In the genomic region with DNA sequence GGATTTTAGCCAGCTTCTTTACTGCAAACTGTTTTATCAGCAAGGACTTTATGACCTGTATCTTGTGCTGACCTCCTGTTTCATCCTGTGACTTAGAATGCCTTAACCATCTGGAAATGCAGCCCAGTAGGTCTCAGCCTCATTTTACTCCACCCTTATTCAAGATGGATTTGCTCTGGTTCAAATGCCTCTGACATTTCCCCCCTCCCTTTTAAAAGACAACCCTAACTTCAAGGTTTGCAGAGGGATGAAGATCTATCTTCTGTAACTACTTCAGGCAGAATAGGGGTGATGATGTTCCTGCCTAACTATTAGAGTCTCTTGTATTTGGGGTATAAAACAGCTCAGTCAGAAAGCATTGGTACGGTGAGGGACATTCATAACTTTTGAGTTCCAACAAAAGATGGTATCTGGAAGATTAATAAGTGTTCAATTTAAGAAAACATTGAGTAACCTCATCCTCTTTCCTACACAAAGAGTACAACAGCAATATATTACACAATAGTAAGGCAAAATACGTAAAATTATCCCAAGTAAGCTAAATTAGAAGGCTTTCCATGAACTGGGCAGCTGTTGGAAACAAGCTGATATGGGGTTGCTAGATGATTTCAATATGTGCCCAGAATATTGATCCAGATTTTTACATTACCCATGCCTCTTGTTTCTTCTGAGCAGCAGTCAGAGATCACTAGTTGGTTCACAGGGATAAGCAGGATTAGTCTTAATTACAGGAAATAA, we compare ENCODE assay signal across 3 cellular contexts.
TF ChIP-seq lines count a peak whose summit lies in the region.

No MANE protein-coding gene starts in this region.

TF ChIP-seq in A549, 52 proteins besides CTCF, POLR2A, EP300 and RAD21 (continues in another document):
- TF ChIP-seq ZFP36 (IDR thresholded peaks at IDR 0.05; ENCODE audit: borderline replicate concordance, partially characterized antibody) (no peak), HMGXB4 (CRISPR knock-in tag; IDR thresholded peaks at IDR 0.05; ENCODE audit: borderline replicate concordance) (no peak), MAX (IDR thresholded peaks at IDR 0.05) (no peak), CHD2 (IDR thresholded peaks at IDR 0.05; ENCODE audit: low read length, partially characterized antibody) (no peak), PBX3 (IDR thresholded peaks at IDR 0.05) (no peak), RFX5 (IDR thresholded peaks at IDR 0.05) (no peak), FOSL2 (IDR thresholded peaks at IDR 0.05) (no peak), FOSL2 (CRISPR knock-in tag; IDR thresholded peaks at IDR 0.05) (no peak), SMC3 (IDR thresholded peaks at IDR 0.05) (no peak)
- TF ChIP-seq, protein P1, sequence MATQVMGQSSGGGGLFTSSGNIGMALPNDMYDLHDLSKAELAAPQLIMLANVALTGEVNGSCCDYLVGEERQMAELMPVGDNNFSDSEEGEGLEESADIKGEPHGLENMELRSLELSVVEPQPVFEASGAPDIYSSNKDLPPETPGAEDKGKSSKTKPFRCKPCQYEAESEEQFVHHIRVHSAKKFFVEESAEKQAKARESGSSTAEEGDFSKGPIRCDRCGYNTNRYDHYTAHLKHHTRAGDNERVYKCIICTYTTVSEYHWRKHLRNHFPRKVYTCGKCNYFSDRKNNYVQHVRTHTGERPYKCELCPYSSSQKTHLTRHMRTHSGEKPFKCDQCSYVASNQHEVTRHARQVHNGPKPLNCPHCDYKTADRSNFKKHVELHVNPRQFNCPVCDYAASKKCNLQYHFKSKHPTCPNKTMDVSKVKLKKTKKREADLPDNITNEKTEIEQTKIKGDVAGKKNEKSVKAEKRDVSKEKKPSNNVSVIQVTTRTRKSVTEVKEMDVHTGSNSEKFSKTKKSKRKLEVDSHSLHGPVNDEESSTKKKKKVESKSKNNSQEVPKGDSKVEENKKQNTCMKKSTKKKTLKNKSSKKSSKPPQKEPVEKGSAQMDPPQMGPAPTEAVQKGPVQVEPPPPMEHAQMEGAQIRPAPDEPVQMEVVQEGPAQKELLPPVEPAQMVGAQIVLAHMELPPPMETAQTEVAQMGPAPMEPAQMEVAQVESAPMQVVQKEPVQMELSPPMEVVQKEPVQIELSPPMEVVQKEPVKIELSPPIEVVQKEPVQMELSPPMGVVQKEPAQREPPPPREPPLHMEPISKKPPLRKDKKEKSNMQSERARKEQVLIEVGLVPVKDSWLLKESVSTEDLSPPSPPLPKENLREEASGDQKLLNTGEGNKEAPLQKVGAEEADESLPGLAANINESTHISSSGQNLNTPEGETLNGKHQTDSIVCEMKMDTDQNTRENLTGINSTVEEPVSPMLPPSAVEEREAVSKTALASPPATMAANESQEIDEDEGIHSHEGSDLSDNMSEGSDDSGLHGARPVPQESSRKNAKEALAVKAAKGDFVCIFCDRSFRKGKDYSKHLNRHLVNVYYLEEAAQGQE (IDR thresholded peaks at IDR 0.05): no peak

TF ChIP-seq in HEK293, 187 proteins besides CTCF, POLR2A, EP300 and RAD21 (continued from another document):
- TF ChIP-seq GLI4 (tag by site-specific recombination; IDR thresholded peaks at IDR 0.05) (no peak), ZNF24 (tag by site-specific recombination; IDR thresholded peaks at IDR 0.05) (no peak), ZNF629 (tag by site-specific recombination; IDR thresholded peaks at IDR 0.05) (no peak)

TF ChIP-seq in K562, 482 proteins besides CTCF, POLR2A, EP300 and RAD21 (continued from another document):
- TF ChIP-seq GTF2A2 (tag; IDR thresholded peaks at IDR 0.05) (0 out of 2 replicates have a peak, but pooled peaks have one; percentile 30), CBFA2T2 (conservative IDR thresholded peaks at IDR 0.05) (no peak), ZBTB2 (IDR thresholded peaks at IDR 0.05) (no peak), ZNF699 (CRISPR knock-in tag; IDR thresholded peaks at IDR 0.05; ENCODE audit: insufficient replicate concordance) (no peak), ETV6 (IDR thresholded peaks at IDR 0.05; ENCODE audit: borderline replicate concordance in 1 of 2, low read depth in 2 of 2, low read length in 1 of 2) (no peak), ETV6 (CRISPR knock-in tag; IDR thresholded peaks at IDR 0.05; ENCODE audit: borderline replicate concordance) (no peak), MEF2D (tag; conservative IDR thresholded peaks at IDR 0.05; ENCODE audit: low read depth) (0 out of 2 replicates have a peak, but pooled peaks have one; percentile 41), CREB3 (tag; conservative IDR thresholded peaks at IDR 0.05; ENCODE audit: low read depth) (peak; percentile 82), CEBPG (CRISPR knock-in tag; IDR thresholded peaks at IDR 0.05) (no peak), CEBPG (tag; conservative IDR thresholded peaks at IDR 0.05 in 1 of 2, IDR thresholded peaks at IDR 0.05 in 1 of 2) (0 out of 4 replicates have a peak, but pooled peaks of 1 of the 2 experiments have one; percentile 35), PHF21A (IDR thresholded peaks at IDR 0.05; ENCODE audit: borderline replicate concordance, low read depth) (no peak), HMG20A (CRISPR knock-in tag; conservative IDR thresholded peaks at IDR 0.05) (no peak), NCOA2 (IDR thresholded peaks at IDR 0.05; ENCODE audit: partially characterized antibody in 2 of 2) (no peak), SIN3B (IDR thresholded peaks at IDR 0.05; ENCODE audit: low read depth) (no peak), MCM7 (IDR thresholded peaks at IDR 0.05) (no peak), POLR2B (IDR thresholded peaks at IDR 0.05; ENCODE audit: low read depth, partially characterized antibody) (no peak), SMAD4 (CRISPR knock-in tag; conservative IDR thresholded peaks at IDR 0.05) (peak; percentile 18; the same call in 1 of the 2 replicates), GTF2B (IDR thresholded peaks at IDR 0.05; ENCODE audit: extremely low read depth, insufficient read length) (no peak), C11orf30 (IDR thresholded peaks at IDR 0.05; ENCODE audit: low read depth) (no peak), CEBPB (tag; IDR thresholded peaks at IDR 0.05) (peak; percentile 74), PTTG1 (tag; IDR thresholded peaks at IDR 0.05; ENCODE audit: low read depth) (peak; percentile 62; the same call in 1 of the 2 replicates), FOXP1 (CRISPR knock-in tag; IDR thresholded peaks at IDR 0.05) (no peak), ADNP (tag; IDR thresholded peaks at IDR 0.05) (no peak), KDM1A (IDR thresholded peaks at IDR 0.05) (no peak), ZNF41 (CRISPR knock-in tag; conservative IDR thresholded peaks at IDR 0.05) (peak; percentile 59; the same call in 1 of the 2 replicates), CHD4 (IDR thresholded peaks at IDR 0.05; ENCODE audit: insufficient read depth, insufficient replicate concordance, low read depth, low read length, poor library complexity, severe bottlenecking) (no peak), TFAP4 (CRISPR knock-in tag; IDR thresholded peaks at IDR 0.05; ENCODE audit: borderline replicate concordance) (no peak), SIRT6 (IDR thresholded peaks at IDR 0.05; ENCODE audit: low read depth, low read length) (no peak), ZNF175 (CRISPR knock-in tag; IDR thresholded peaks at IDR 0.05; ENCODE audit: low read depth) (no peak), NR1H2 (CRISPR knock-in tag; IDR thresholded peaks at IDR 0.05) (no peak), MAX (CRISPR knock-in tag; IDR thresholded peaks at IDR 0.05) (no peak), BHLHE40 (IDR thresholded peaks at IDR 0.05; ENCODE audit: low read length) (no peak), POU5F1 (IDR thresholded peaks at IDR 0.05; ENCODE audit: borderline replicate concordance, low read depth, low read length, partially characterized antibody) (no peak), TCF7L2 (IDR thresholded peaks at IDR 0.05; ENCODE audit: low read depth, low read length) (no peak), ZNF586 (CRISPR knock-in tag; conservative IDR thresholded peaks at IDR 0.05) (no peak), CAMTA2 (CRISPR knock-in tag; conservative IDR thresholded peaks at IDR 0.05) (no peak), PHF8 (IDR thresholded peaks at IDR 0.05; ENCODE audit: borderline replicate concordance, low read length) (no peak), PPARD (CRISPR knock-in tag; IDR thresholded peaks at IDR 0.05) (no peak), ZFX (CRISPR knock-in tag; IDR thresholded peaks at IDR 0.05) (no peak), MAFK (IDR thresholded peaks at IDR 0.05; ENCODE audit: low read length) (no peak), ZNF644 (tag; IDR thresholded peaks at IDR 0.05; ENCODE audit: low read depth) (0 out of 2 replicates have a peak, but pooled peaks have one; percentile 17)
- TF ChIP-seq, protein P2, sequence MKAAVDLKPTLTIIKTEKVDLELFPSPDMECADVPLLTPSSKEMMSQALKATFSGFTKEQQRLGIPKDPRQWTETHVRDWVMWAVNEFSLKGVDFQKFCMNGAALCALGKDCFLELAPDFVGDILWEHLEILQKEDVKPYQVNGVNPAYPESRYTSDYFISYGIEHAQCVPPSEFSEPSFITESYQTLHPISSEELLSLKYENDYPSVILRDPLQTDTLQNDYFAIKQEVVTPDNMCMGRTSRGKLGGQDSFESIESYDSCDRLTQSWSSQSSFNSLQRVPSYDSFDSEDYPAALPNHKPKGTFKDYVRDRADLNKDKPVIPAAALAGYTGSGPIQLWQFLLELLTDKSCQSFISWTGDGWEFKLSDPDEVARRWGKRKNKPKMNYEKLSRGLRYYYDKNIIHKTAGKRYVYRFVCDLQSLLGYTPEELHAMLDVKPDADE (conservative IDR thresholded peaks at IDR 0.05; ENCODE audit: control insufficient read depth, low read depth, low read length): no peak
- TF ChIP-seq, protein P3, sequence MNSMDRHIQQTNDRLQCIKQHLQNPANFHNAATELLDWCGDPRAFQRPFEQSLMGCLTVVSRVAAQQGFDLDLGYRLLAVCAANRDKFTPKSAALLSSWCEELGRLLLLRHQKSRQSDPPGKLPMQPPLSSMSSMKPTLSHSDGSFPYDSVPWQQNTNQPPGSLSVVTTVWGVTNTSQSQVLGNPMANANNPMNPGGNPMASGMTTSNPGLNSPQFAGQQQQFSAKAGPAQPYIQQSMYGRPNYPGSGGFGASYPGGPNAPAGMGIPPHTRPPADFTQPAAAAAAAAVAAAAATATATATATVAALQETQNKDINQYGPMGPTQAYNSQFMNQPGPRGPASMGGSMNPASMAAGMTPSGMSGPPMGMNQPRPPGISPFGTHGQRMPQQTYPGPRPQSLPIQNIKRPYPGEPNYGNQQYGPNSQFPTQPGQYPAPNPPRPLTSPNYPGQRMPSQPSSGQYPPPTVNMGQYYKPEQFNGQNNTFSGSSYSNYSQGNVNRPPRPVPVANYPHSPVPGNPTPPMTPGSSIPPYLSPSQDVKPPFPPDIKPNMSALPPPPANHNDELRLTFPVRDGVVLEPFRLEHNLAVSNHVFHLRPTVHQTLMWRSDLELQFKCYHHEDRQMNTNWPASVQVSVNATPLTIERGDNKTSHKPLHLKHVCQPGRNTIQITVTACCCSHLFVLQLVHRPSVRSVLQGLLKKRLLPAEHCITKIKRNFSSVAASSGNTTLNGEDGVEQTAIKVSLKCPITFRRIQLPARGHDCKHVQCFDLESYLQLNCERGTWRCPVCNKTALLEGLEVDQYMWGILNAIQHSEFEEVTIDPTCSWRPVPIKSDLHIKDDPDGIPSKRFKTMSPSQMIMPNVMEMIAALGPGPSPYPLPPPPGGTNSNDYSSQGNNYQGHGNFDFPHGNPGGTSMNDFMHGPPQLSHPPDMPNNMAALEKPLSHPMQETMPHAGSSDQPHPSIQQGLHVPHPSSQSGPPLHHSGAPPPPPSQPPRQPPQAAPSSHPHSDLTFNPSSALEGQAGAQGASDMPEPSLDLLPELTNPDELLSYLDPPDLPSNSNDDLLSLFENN (IDR thresholded peaks at IDR 0.05; ENCODE audit: low read depth in 2 of 2, low read length in 2 of 2): no peak
- TF ChIP-seq, protein P4, sequence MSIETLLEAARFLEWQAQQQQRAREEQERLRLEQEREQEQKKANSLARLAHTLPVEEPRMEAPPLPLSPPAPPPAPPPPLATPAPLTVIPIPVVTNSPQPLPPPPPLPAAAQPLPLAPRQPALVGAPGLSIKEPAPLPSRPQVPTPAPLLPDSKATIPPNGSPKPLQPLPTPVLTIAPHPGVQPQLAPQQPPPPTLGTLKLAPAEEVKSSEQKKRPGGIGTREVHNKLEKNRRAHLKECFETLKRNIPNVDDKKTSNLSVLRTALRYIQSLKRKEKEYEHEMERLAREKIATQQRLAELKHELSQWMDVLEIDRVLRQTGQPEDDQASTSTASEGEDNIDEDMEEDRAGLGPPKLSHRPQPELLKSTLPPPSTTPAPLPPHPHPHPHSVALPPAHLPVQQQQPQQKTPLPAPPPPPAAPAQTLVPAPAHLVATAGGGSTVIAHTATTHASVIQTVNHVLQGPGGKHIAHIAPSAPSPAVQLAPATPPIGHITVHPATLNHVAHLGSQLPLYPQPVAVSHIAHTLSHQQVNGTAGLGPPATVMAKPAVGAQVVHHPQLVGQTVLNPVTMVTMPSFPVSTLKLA (conservative IDR thresholded peaks at IDR 0.05): no peak
